14 cellular contexts compared by ENCODE assay signal in genomic region chr15:49718234-49718633, GRCh38.
DNase-seq lines count a peak whose midpoint lies in the region; ATAC-seq and TF ChIP-seq lines count a peak whose summit lies in the region.
"Had no signal": no experiment of that assay in that cellular context is flagged by ENCODE, and none has a peak within 500 bp of the region (broad histone marks: within the 10 kb centered on the region; RNA-seq: fewer than 3 reads in every experiment).

No MANE protein-coding gene starts in this region.

- TF ChIP-seq POLR2A in adrenal gland (IDR thresholded peaks at IDR 0.05) = no peak

- peaks cover 13% of the 10 kb centered on the region for H3K4me1 ChIP-seq in GM23248 (ENCODE audit: insufficient read depth)
- peaks cover 3 to 8% of the 10 kb centered on the region in 2 donors for H3K4me1 ChIP-seq in adrenal gland (replicated peaks in 1 of 2)

- H3K27me3 ChIP-seq in GM23248 (replicated peaks; ENCODE audit: insufficient read depth) = no peaks in the 10 kb centered on the region
- H3K27me3 ChIP-seq in adrenal gland = no peaks in the 10 kb centered on the region

- H3K79me2 ChIP-seq in GM23248 (ENCODE audit: insufficient read depth) = no peaks in the 10 kb centered on the region

- DNase-seq in GM23248 (peak; percentile 83), adrenal gland (no peak), hepatic stellate cell (ENCODE audit: low spot score) (peak; percentile 11), superior temporal gyrus (ENCODE audit: extremely low spot score) (peak; percentile 45), GM10248 (ENCODE audit: extremely low spot score) (no peak), NCI-H524 (lab: John Stamatoyannopoulos, UW) (no peak)
- DNase-seq: activated naive CD8-positive, alpha-beta T cell treated with anti-CD3 and anti-CD28 coated beads, Interleukin-2, amount 50 U/mL, for 24 hours; DMS 273 treated with DMSO at 0.1 percent for 48 hours; KBM-7; right cardiac atrium had no signal

- H3K36me3 ChIP-seq in GM23248 (ENCODE audit: low read depth) = no peaks in the 10 kb centered on the region
- no peaks in the 10 kb centered on the region for H3K36me3 ChIP-seq in adrenal gland (replicated peaks in 1 of 2)

- WGBS in GM23248 (ENCODE audit: low coverage in 1 of 2, low lambda C conversion rate in 2 of 2, missing lambda C conversion rate in 2 of 2), 2 experiments = 4 to 10% methylated on average over 2 of the region's 2 CpGs
- WGBS in adrenal gland, 4 donors = 22 to 43% (median 27%) methylated on average over 2 of the region's 2 CpGs

- H3F3A ChIP-seq in GM23248 (ENCODE audit: insufficient read depth) = peaks cover 7% of the 10 kb centered on the region; the same call in 1 of the 2 replicates

- H4K20me1 ChIP-seq in GM23248 (ENCODE audit: insufficient read depth) = no peaks in the 10 kb centered on the region

- H3K9me3 ChIP-seq in GM23248 (ENCODE audit: low read depth) (no peaks in the 10 kb centered on the region), adrenal gland (replicated peaks in 1 of 3) (no peaks in the 10 kb centered on the region)

- no peak for ATAC-seq in HG03521 (IDR thresholded peaks at IDR 0.05; ENCODE audit: unreplicated experiment)
- no peak for ATAC-seq in HG03354 (IDR thresholded peaks at IDR 0.05; ENCODE audit: poor library complexity, severe bottlenecking, unreplicated experiment)
- ATAC-seq: activated naive CD8-positive, alpha-beta T cell treated with anti-CD3 and anti-CD28 coated beads, Interleukin-2, amount 50 U/mL, for 24 hours; HCT116 had no signal

- H3K4me3 ChIP-seq in GM23248 (peak overlapping the region; percentile 46), adrenal gland (no peak overlapping the region)

- H2AFZ ChIP-seq in GM23248 = peak overlapping the region; percentile 82

- peak overlapping the region; percentile 47 for H3K27ac ChIP-seq in GM23248
- H3K27ac ChIP-seq in adrenal gland = peak overlapping the region in 3 of 5 donors; percentile 28 to 77 (median 61)
- H3K27ac ChIP-seq: RWPE1 had no signal

- POLR2A ChIA-PET in GM10248 (lab: Yijun Ruan, JAX) = no interaction called here

- intact Hi-C loops in adrenal gland (cut with DNase I) = no loop called here

- no peak for TF ChIP-seq CTCF in adrenal gland (IDR thresholded peaks at IDR 0.05)
- TF ChIP-seq CTCF in GM10248 (IDR thresholded peaks at IDR 0.05; ENCODE audit: control extremely low read depth, extremely low read depth, low read depth, missing control alignments) = no peak

- no peaks in the 10 kb centered on the region for H3K9me2 ChIP-seq in GM23248 (ENCODE audit: insufficient read depth)

- peak overlapping the region; percentile 31; the same call in 1 of the 2 replicates for H3K9ac ChIP-seq in GM23248

- CTCF ChIA-PET in GM10248 (lab: Yijun Ruan, JAX) = no interaction called here

- peak overlapping the region; percentile 76 for H3K4me2 ChIP-seq in GM23248 (ENCODE audit: unreplicated experiment)

- in situ Hi-C loops in GM23248 (cut with MboI) = no loop called here

Comparison
In these comparisons a context has a peak if more than half of its experiments do, and no peak if none do; other contexts are left out.
1. DNase-seq: peak in GM23248 (single experiment), hepatic stellate cell (single experiment) and superior temporal gyrus (single experiment); none in adrenal gland (0 of 7), GM10248 (single experiment) and NCI-H524 (0 of 2).